8 cellular contexts compared by ENCODE assay signal in genomic region chr1:178093958-178094751, GRCh38. TPM values are rescaled to one million over a fixed set of nuclear protein-coding genes. Genes with fewer than 3 reads are reported as not detected.
DNase-seq lines count a peak whose midpoint lies in the region; ATAC-seq and TF ChIP-seq lines count a peak whose summit lies in the region.

TSS of gene RASAL2 (plus strand) at chr1:178094104. CDS start at chr1:178094493, 389 bp downstream.

- ATAC-seq in GM21619 (IDR thresholded peaks at IDR 0.05; ENCODE audit: unreplicated experiment) (peak; percentile 50), lung (ENCODE audit: insufficient read depth, low FRiP score) (peak; percentile 74)

- H3K4me1 ChIP-seq in HUES64 (ENCODE audit: insufficient read depth, low read length) (peaks cover 40% of the 10 kb centered on the region), endodermal cell (ENCODE audit: control insufficient read depth, insufficient read depth, low read length) (no peaks in the 10 kb centered on the region), lung (ENCODE audit: control insufficient read depth in 2 of 2, insufficient read depth in 2 of 2, low read length in 2 of 2) (peaks cover 2 to 13% of the 10 kb centered on the region in 2 donors), subcutaneous abdominal adipose tissue (ENCODE audit: control insufficient read depth in 5 of 5, insufficient read depth in 5 of 5, low read length in 5 of 5) (peaks cover 2 to 47% (median 28%) of the 10 kb centered on the region in 5 donors)

- no peaks in the 10 kb centered on the region for H3K9me3 Mint-ChIP-seq in endodermal cell

- H3K36me3 Mint-ChIP-seq in endodermal cell (ENCODE audit: low read depth), result no peaks in the 10 kb centered on the region

- H3K27me3 Mint-ChIP-seq in endodermal cell (ENCODE audit: insufficient read depth), result peaks cover 19% of the 10 kb centered on the region

- H3K4me3 Mint-ChIP-seq in endodermal cell, result peak within 1 kb of the TSS; percentile 71

- no peaks in the 10 kb centered on the region for H3K9me3 ChIP-seq in HUES64 (ENCODE audit: insufficient read depth, low read depth, low read length)
- no peaks in the 10 kb centered on the region for H3K9me3 ChIP-seq in endodermal cell (ENCODE audit: control insufficient read depth, low read length)
- no peaks in the 10 kb centered on the region for H3K9me3 ChIP-seq in lung (ENCODE audit: control insufficient read depth in 2 of 2, insufficient read depth in 1 of 2, low read length in 1 of 2)
- H3K9me3 ChIP-seq in subcutaneous abdominal adipose tissue (ENCODE audit: control insufficient read depth in 5 of 5, low read length in 5 of 5), result no peaks in the 10 kb centered on the region

- H3K4me3 ChIP-seq in HUES64 (ENCODE audit: low read length), result peak within 1 kb of the TSS; percentile 94
- peak within 1 kb of the TSS; percentile 86 for H3K4me3 ChIP-seq in endodermal cell (ENCODE audit: low read length)
- H3K4me3 ChIP-seq in lung, result peak within 1 kb of the TSS; percentile 90
- H3K4me3 ChIP-seq in subcutaneous abdominal adipose tissue (ENCODE audit: low read depth in 1 of 5, low read length in 5 of 5), result peak within 1 kb of the TSS; percentile 77 to 99 (median 88)

- H3K27me3 ChIP-seq in HUES64 (ENCODE audit: insufficient read depth, low read length) (no peaks in the 10 kb centered on the region), endodermal cell (ENCODE audit: control insufficient read depth, insufficient read depth, low read length, poor library complexity, severe bottlenecking) (peaks cover 24% of the 10 kb centered on the region), lung (ENCODE audit: control insufficient read depth, insufficient read depth) (no peaks in the 10 kb centered on the region), subcutaneous abdominal adipose tissue (ENCODE audit: control insufficient read depth in 5 of 5, insufficient read depth in 4 of 5, low read length in 5 of 5) (no peaks in the 10 kb centered on the region)

- H3K36me3 ChIP-seq in HUES64 (ENCODE audit: insufficient read depth, low read length) (no peaks in the 10 kb centered on the region), endodermal cell (ENCODE audit: control insufficient read depth, insufficient read depth, low read length) (no peaks in the 10 kb centered on the region), lung (ENCODE audit: control insufficient read depth in 2 of 2, insufficient read depth in 2 of 2, low read length in 2 of 2) (no peaks in the 10 kb centered on the region), subcutaneous abdominal adipose tissue (ENCODE audit: control insufficient read depth in 5 of 5, insufficient read depth in 5 of 5, low read length in 5 of 5) (no peaks in the 10 kb centered on the region)

- peak within 1 kb of the TSS; percentile 94 for H3K27ac ChIP-seq in HUES64 (ENCODE audit: low read depth, low read length)
- peak within 1 kb of the TSS; percentile 84 for H3K27ac ChIP-seq in endodermal cell (ENCODE audit: low read depth, low read length)
- H3K27ac ChIP-seq in lung (ENCODE audit: low read depth in 1 of 2, low read length in 1 of 2), result peak within 1 kb of the TSS; percentile 92 to 96
- H3K27ac ChIP-seq in subcutaneous abdominal adipose tissue (ENCODE audit: low read depth, low read length), result peak within 1 kb of the TSS; percentile 86

- TF ChIP-seq CTCF in endodermal cell (conservative IDR thresholded peaks at IDR 0.05) (peak; percentile 46), lung (IDR thresholded peaks at IDR 0.05; ENCODE audit: control extremely low read depth, extremely low read depth) (no peak)

- WGBS in HUES64, result under 1% methylated on average over 81 of the region's 81 CpGs
- WGBS in endodermal cell (ENCODE audit: insufficient coverage in 1 of 2, insufficient read length in 1 of 2), 2 experiments, result 0% methylated on average over 30 to 81 of the region's 81 CpGs
- WGBS in lung, 2 donors, result 0 to 1% methylated on average over 71 to 81 of the region's 81 CpGs

- H3K9ac ChIP-seq in HUES64 (ENCODE audit: low read depth, low read length) (peak within 1 kb of the TSS; percentile 79), endodermal cell (ENCODE audit: extremely low read depth, low read length, poor library complexity, severe bottlenecking) (peak within 1 kb of the TSS; percentile 56), subcutaneous abdominal adipose tissue (ENCODE audit: low read length in 5 of 5) (peak within 1 kb of the TSS; percentile 78 to 98 (median 88))

- peaks cover 38% of the 10 kb centered on the region for H3K4me1 Mint-ChIP-seq in endodermal cell

- DNase-seq in SHP77 (lab: John Stamatoyannopoulos, UW) (peak; percentile 19 to 37), SHP77 treated with DMSO at 0.1 percent for 48 hours (lab: John Stamatoyannopoulos, UW) (no peak), SW480 (ENCODE audit: low spot score) (peak; percentile 54), endodermal cell (peak; percentile 92), lung (ENCODE audit: low spot score) (peak; percentile 56)

- peak within 1 kb of the TSS; percentile 87 for H3K27ac Mint-ChIP-seq in endodermal cell

RNA-seq across cellular contexts. Expression of gene RASAL2, which starts in this region (rescaled TPM):
- polyA plus RNA-seq in HUES64 (2013, experiment 1 of 2), result 13.1 TPM
- polyA plus RNA-seq in HUES64 (2013, experiment 2 of 2), result 14.4 TPM
- 10 to 100 TPM; 21.8 to 22.1 TPM for total RNA-seq in endodermal cell
- polyA plus RNA-seq in endodermal cell (2013, experiment 1 of 2), result 19.7 TPM
- 16.8 TPM for polyA plus RNA-seq in endodermal cell (2013, experiment 2 of 2)
- 10 to 100 TPM; 26.3 to 34.8 TPM for total RNA-seq in lung
- polyA plus RNA-seq in lung, result 1 to 10 TPM; 4.9 to 5.2 TPM
